15 cellular contexts compared by ENCODE assay signal in genomic region chr20:48574383-48574782, GRCh38.
DNase-seq lines count a peak whose midpoint lies in the region; ATAC-seq and TF ChIP-seq lines count a peak whose summit lies in the region.
"Had no signal": no experiment of that assay in that cellular context is flagged by ENCODE, and none has a peak within 500 bp of the region (broad histone marks: within the 10 kb centered on the region; RNA-seq: fewer than 3 reads in every experiment).

No MANE protein-coding gene starts in this region.

- no peaks in the 10 kb centered on the region for H4K20me1 ChIP-seq in SK-N-SH (ENCODE audit: insufficient read depth)

- no peak overlapping the region for H3K27ac ChIP-seq in SK-N-SH (ENCODE audit: low read depth in 2 of 2, low read length in 1 of 2)
- H3K27ac ChIP-seq: GM23248, ovary, PC-9 had no signal

- no peak overlapping the region for H3K9ac ChIP-seq in SK-N-SH
- H3K9ac ChIP-seq: GM23248 had no signal

- H3K36me3 ChIP-seq in MG63 (no peaks in the 10 kb centered on the region), SK-N-SH (replicated peaks in 1 of 2; ENCODE audit: control insufficient read depth in 1 of 2, insufficient read depth in 2 of 2, low read length in 1 of 2) (no peaks in the 10 kb centered on the region)
- H3K36me3 ChIP-seq: ovary had no signal

- no peak overlapping the region for H3K4me2 ChIP-seq in SK-N-SH
- H3K4me2 ChIP-seq: PC-9 had no signal

- no peaks in the 10 kb centered on the region for H3F3A ChIP-seq in SK-N-SH (replicated peaks; ENCODE audit: insufficient read depth)

- POLR2A ChIA-PET in SK-N-SH (lab: Yijun Ruan, JAX), result no interaction called here

- no peaks in the 10 kb centered on the region; a peak in 1 of 4 replicates for H3K4me1 ChIP-seq in SK-N-SH (ENCODE audit: control insufficient read depth in 1 of 2, insufficient read depth in 2 of 2, low read depth in 1 of 2, low read length in 1 of 2)

- TF ChIP-seq RAD21 in SK-N-SH (IDR thresholded peaks at IDR 0.05; ENCODE audit: low read length), result no peak

- intact Hi-C loops in Right ventricle myocardium inferior (cut with DNase I), result no loop called here

- no peak overlapping the region for H3K4me3 Mint-ChIP-seq in progenitor cell of endocrine pancreas (ENCODE audit: low read depth)
- H3K4me3 Mint-ChIP-seq: activated naive CD4-positive, alpha-beta T cell treated with anti-CD3 and anti-CD28 coated beads, Interleukin-2, amount 10 ng/mL, durations not matched to agents 7 days and 5 days; central memory CD8-positive, alpha-beta T cell had no signal

- no peaks in the 10 kb centered on the region; the same call in 1 of the 2 replicates for H3K27me3 ChIP-seq in MG63
- H3K27me3 ChIP-seq in SK-N-SH (ENCODE audit: insufficient read depth), result no peaks in the 10 kb centered on the region
- H3K27me3 ChIP-seq: ovary had no signal

- H3K9me3 Mint-ChIP-seq in progenitor cell of endocrine pancreas (ENCODE audit: low read depth), result no peaks in the 10 kb centered on the region
- H3K9me3 Mint-ChIP-seq: activated naive CD4-positive, alpha-beta T cell treated with anti-CD3 and anti-CD28 coated beads, Interleukin-2, amount 10 ng/mL, durations not matched to agents 7 days and 5 days; central memory CD8-positive, alpha-beta T cell had no signal

- TF ChIP-seq CTCF in SK-N-SH (IDR thresholded peaks at IDR 0.05) (no peak), progenitor cell of endocrine pancreas (IDR thresholded peaks at IDR 0.05; ENCODE audit: unreplicated experiment) (no peak)

- H3K27ac Mint-ChIP-seq in progenitor cell of endocrine pancreas, result no peak overlapping the region
- H3K27ac Mint-ChIP-seq: activated naive CD4-positive, alpha-beta T cell treated with anti-CD3 and anti-CD28 coated beads, Interleukin-2, amount 10 ng/mL, durations not matched to agents 7 days and 5 days had no signal

- no peaks in the 10 kb centered on the region for H3K36me3 Mint-ChIP-seq in progenitor cell of endocrine pancreas (ENCODE audit: insufficient read depth)
- H3K36me3 Mint-ChIP-seq: activated naive CD4-positive, alpha-beta T cell treated with anti-CD3 and anti-CD28 coated beads, Interleukin-2, amount 10 ng/mL, durations not matched to agents 7 days and 5 days had no signal

- no peaks in the 10 kb centered on the region for H3K4me1 Mint-ChIP-seq in progenitor cell of endocrine pancreas (ENCODE audit: low read depth)
- H3K4me1 Mint-ChIP-seq: activated naive CD4-positive, alpha-beta T cell treated with anti-CD3 and anti-CD28 coated beads, Interleukin-2, amount 10 ng/mL, durations not matched to agents 7 days and 5 days; central memory CD8-positive, alpha-beta T cell had no signal

- DNase-seq in ELR (ENCODE audit: low read depth), result peak; percentile 26
- DNase-seq in MG63, result peak; percentile 36
- peak; percentile 63 for DNase-seq in SK-N-SH
- DNase-seq in kidney tubule cell (ENCODE audit: low spot score), result peak; percentile 6
- no peak for DNase-seq in progenitor cell of endocrine pancreas (ENCODE audit: low spot score, unreplicated experiment)
- DNase-seq in Right ventricle myocardium inferior (ENCODE audit: missing footprints), result no peak
- DNase-seq: activated naive CD4-positive, alpha-beta T cell treated with anti-CD3 and anti-CD28 coated beads, Interleukin-2, amount 10 ng/mL, durations not matched to agents 7 days and 5 days; COR-L47; GM23248; NCI-H1105 treated with DMSO at 0.1 percent for 48 hours; ovary; trophoblast cell had no signal

- CTCF ChIA-PET in SK-N-SH (lab: Yijun Ruan, JAX), result interaction anchor here (1.0 to 3.0 kb wide), 4 partner anchors 8 to 790 kb away, joined by 3 to 9 read pairs (median 4); no protein-coding TSS in a partner anchor

- no peaks in the 10 kb centered on the region for H3K9me2 ChIP-seq in SK-N-SH

- ATAC-seq in HG03378 (IDR thresholded peaks at IDR 0.05; ENCODE audit: unreplicated experiment), result no peak
- no peak for ATAC-seq in Right ventricle myocardium inferior

- H3K27me3 Mint-ChIP-seq in progenitor cell of endocrine pancreas, result peaks cover 5% of the 10 kb centered on the region

- 0% methylated on average over 1 of the region's 1 CpG for WGBS in SK-N-SH (ENCODE audit: low lambda C conversion rate)

- H2AFZ ChIP-seq in SK-N-SH (ENCODE audit: low read depth), result no peak overlapping the region
- H2AFZ ChIP-seq: GM23248, PC-9 had no signal

- H3K79me2 ChIP-seq in SK-N-SH (ENCODE audit: insufficient read depth), result no peaks in the 10 kb centered on the region

- H3K4me3 ChIP-seq in MG63, result no peak overlapping the region
- H3K4me3 ChIP-seq in SK-N-SH (ENCODE audit: low read depth in 2 of 2, low read length in 1 of 2), result no peak overlapping the region
- H3K4me3 ChIP-seq: GM23248, ovary, PC-9 had no signal

- H3K9me3 ChIP-seq in MG63 (no peaks in the 10 kb centered on the region), SK-N-SH (no peaks in the 10 kb centered on the region)
- H3K9me3 ChIP-seq: ovary had no signal

- no peak for TF ChIP-seq EP300 in SK-N-SH (IDR thresholded peaks at IDR 0.05; ENCODE audit: borderline replicate concordance in 1 of 2, low read depth in 1 of 2, low read length in 1 of 2)

TF ChIP-seq in SK-N-SH, 30 proteins besides CTCF, POLR2A, EP300 and RAD21:
- no peak for TF ChIP-seq YY1 (IDR thresholded peaks at IDR 0.05; ENCODE audit: low read depth)
- TF ChIP-seq CHD2 (IDR thresholded peaks at IDR 0.05; ENCODE audit: low read length, partially characterized antibody), result no peak
- no peak for TF ChIP-seq IRF3 (IDR thresholded peaks at IDR 0.05; ENCODE audit: low read depth, low read length)
- no peak for TF ChIP-seq ELF1 (IDR thresholded peaks at IDR 0.05)
- no peak for TF ChIP-seq REST (IDR thresholded peaks at IDR 0.05; ENCODE audit: low read depth, low read length)
- no peak for TF ChIP-seq SIN3A (IDR thresholded peaks at IDR 0.05; ENCODE audit: borderline replicate concordance, low read depth, low read length)
- TF ChIP-seq FOSL2 (IDR thresholded peaks at IDR 0.05; ENCODE audit: borderline replicate concordance, low read depth), result no peak
- TF ChIP-seq FOXM1 (IDR thresholded peaks at IDR 0.05; ENCODE audit: low read depth), result no peak
- no peak for TF ChIP-seq JUND (IDR thresholded peaks at IDR 0.05)
- TF ChIP-seq GABPA (IDR thresholded peaks at IDR 0.05; ENCODE audit: low read depth), result no peak
- TF ChIP-seq USF1 (IDR thresholded peaks at IDR 0.05; ENCODE audit: borderline replicate concordance, low read depth), result no peak
- TF ChIP-seq POLR2AphosphoS5 (IDR thresholded peaks at IDR 0.05; ENCODE audit: low read depth, low read length), result no peak
- no peak for TF ChIP-seq TAF1 (IDR thresholded peaks at IDR 0.05; ENCODE audit: borderline replicate concordance, low read depth, low read length)
- TF ChIP-seq TCF12 (IDR thresholded peaks at IDR 0.05), result no peak
TF ChIP-seq in SK-N-SH: peak in this region for 0.

Comparison
In these comparisons a context has a peak if more than half of its experiments do, and no peak if none do; other contexts are left out.
1. DNase-seq: peak in ELR (single experiment), MG63 (single experiment), SK-N-SH (single experiment) and kidney tubule cell (single experiment); none in progenitor cell of endocrine pancreas (single experiment) and Right ventricle myocardium inferior (single experiment).